ENCODE assay signal across 21 cellular contexts in genomic region chr2:71074893-71075292, GRCh38. TPM values are rescaled to one million over a fixed set of nuclear protein-coding genes. Genes with fewer than 3 reads are reported as not detected.
A peak's percentile ranks its signal among the peaks of the same experiment; 100 is the strongest.
DNase-seq lines count a peak whose midpoint lies in the region; ATAC-seq and TF ChIP-seq lines count a peak whose summit lies in the region.
"Had no signal": no experiment of that assay in that cellular context is flagged by ENCODE, and none has a peak within 500 bp of the region (broad histone marks: within the 10 kb centered on the region; RNA-seq: fewer than 3 reads in every experiment).

No MANE protein-coding gene starts in this region.

- H3K36me3 ChIP-seq in sigmoid colon = peaks cover 6 to 85% (median 39%) of the 10 kb centered on the region in 4 donors

- no peak for DNase-seq in CD14-positive monocyte (ENCODE audit: low spot score)
- no peak for DNase-seq in T-helper 17 cell
- peak; percentile 3 for DNase-seq in sigmoid colon
- no peak for DNase-seq in glomerular visceral epithelial cell (ENCODE audit: extremely low spot score)
- no peak for DNase-seq in germinal center (ENCODE audit: low spot score)
- DNase-seq: 8988T; CD4-positive, alpha-beta T cell; CD8-positive, alpha-beta memory T cell; DMS 273 treated with DMSO at 0.1 percent for 48 hours; DMS79; EL; GDM1; GM23248; H7; HCEC 1CT had no signal

- no peak overlapping the region for H3K4me3 ChIP-seq in sigmoid colon
- H3K4me3 ChIP-seq: A549, BLaER1, GM12878, GM23248 had no signal

- no peak overlapping the region for H3K27ac ChIP-seq in sigmoid colon
- H3K27ac ChIP-seq: A549, BLaER1, C4-2B, GM23248 had no signal

- WGBS in sigmoid colon, 2 donors = 94% methylated on average over 2 of the region's 2 CpGs

- peaks cover 0 to 3% (median 0%) of the 10 kb centered on the region in 7 donors for H3K9me3 Mint-ChIP-seq in CD14-positive monocyte
- H3K9me3 Mint-ChIP-seq in dendritic cell treated with granulocyte-macrophage colony-stimulating factor and Interleukin-4, amounts not matched to agents 40 ng/mL and 50 ng/mL, for 4 days = no peaks in the 10 kb centered on the region
- H3K9me3 Mint-ChIP-seq: CD4-positive, alpha-beta T cell; CD8-positive, alpha-beta memory T cell had no signal

- H3K4me3 Mint-ChIP-seq in CD14-positive monocyte = no peak overlapping the region
- H3K4me3 Mint-ChIP-seq in T-helper 17 cell = no peak overlapping the region
- no peak overlapping the region for H3K4me3 Mint-ChIP-seq in dendritic cell treated with granulocyte-macrophage colony-stimulating factor and Interleukin-4, amounts not matched to agents 40 ng/mL and 50 ng/mL, for 4 days
- H3K4me3 Mint-ChIP-seq: CD4-positive, alpha-beta T cell; CD8-positive, alpha-beta memory T cell had no signal

- H3K4me1 ChIP-seq in sigmoid colon = peaks cover 0 to 21% (median 18%) of the 10 kb centered on the region in 4 donors

- TF ChIP-seq EP300 in sigmoid colon (IDR thresholded peaks at IDR 0.05) = no peak

- no peaks in the 10 kb centered on the region for H3K27me3 ChIP-seq in sigmoid colon
- H3K27me3 ChIP-seq: BLaER1 had no signal

- TF ChIP-seq CTCF in CD14-positive monocyte (IDR thresholded peaks at IDR 0.05) (no peak), sigmoid colon (IDR thresholded peaks at IDR 0.05) (no peak)

- H3K27ac Mint-ChIP-seq in CD14-positive monocyte (peak overlapping the region in 6 of 7 donors; percentile 7 to 100 (median 95)), T-helper 17 cell (peak overlapping the region; percentile 98)
- peak overlapping the region; percentile 96 for H3K27ac Mint-ChIP-seq in dendritic cell treated with granulocyte-macrophage colony-stimulating factor and Interleukin-4, amounts not matched to agents 40 ng/mL and 50 ng/mL, for 4 days

- intact Hi-C loops in CD14-positive monocyte (cut with micrococcal nuclease) (loop anchor here in 1 of 2 donors (5.0 kb wide), 1 partner anchor 57 kb away; the partner anchor contains the start of genes MCEE and MPHOSPH10), sigmoid colon (cut with DNase I) (no loop called here)
- intact Hi-C loops in dendritic cell treated with granulocyte-macrophage colony-stimulating factor and Interleukin-4, amounts not matched to agents 40 ng/mL and 50 ng/mL, for 4 days (cut with micrococcal nuclease) = loop anchor here (5.0 kb wide), 2 partner anchors 53 to 88 kb away; no protein-coding TSS in a partner anchor

- ATAC-seq in T-helper 17 cell = no peak
- no peak for ATAC-seq in GM18867 (IDR thresholded peaks at IDR 0.05; ENCODE audit: unreplicated experiment)
- ATAC-seq: A549, GM12878 had no signal

- TF ChIP-seq POLR2A in sigmoid colon (IDR thresholded peaks at IDR 0.05) = no peak

- H3K9me3 ChIP-seq in T-helper 17 cell (ENCODE audit: control insufficient read depth, low read length, poor library complexity, severe bottlenecking) (no peaks in the 10 kb centered on the region), sigmoid colon (no peaks in the 10 kb centered on the region)
- H3K9me3 ChIP-seq: A549, BLaER1 had no signal

- H3K36me3 Mint-ChIP-seq in CD14-positive monocyte = peaks cover 85 to 91% of the 10 kb centered on the region in 2 donors
- peaks cover 18% of the 10 kb centered on the region for H3K36me3 Mint-ChIP-seq in T-helper 17 cell (ENCODE audit: low read depth)
- peaks cover 99% of the 10 kb centered on the region for H3K36me3 Mint-ChIP-seq in dendritic cell treated with granulocyte-macrophage colony-stimulating factor and Interleukin-4, amounts not matched to agents 40 ng/mL and 50 ng/mL, for 4 days (ENCODE audit: low read depth)

- H3K27me3 Mint-ChIP-seq in CD14-positive monocyte (ENCODE audit: low read depth in 3 of 3) (no peaks in the 10 kb centered on the region), T-helper 17 cell (no peaks in the 10 kb centered on the region)
- no peaks in the 10 kb centered on the region for H3K27me3 Mint-ChIP-seq in dendritic cell treated with granulocyte-macrophage colony-stimulating factor and Interleukin-4, amounts not matched to agents 40 ng/mL and 50 ng/mL, for 4 days
- H3K27me3 Mint-ChIP-seq: CD4-positive, alpha-beta T cell; CD8-positive, alpha-beta memory T cell had no signal

- H3K4me1 Mint-ChIP-seq in CD14-positive monocyte = peaks cover 92% of the 10 kb centered on the region
- H3K4me1 Mint-ChIP-seq in T-helper 17 cell = peaks cover 42% of the 10 kb centered on the region
- H3K4me1 Mint-ChIP-seq in dendritic cell treated with granulocyte-macrophage colony-stimulating factor and Interleukin-4, amounts not matched to agents 40 ng/mL and 50 ng/mL, for 4 days (ENCODE audit: low read depth) = peaks cover 88% of the 10 kb centered on the region

RNA-seq across cellular contexts. Expression of gene NAGK, which starts 6.4 kb away (rescaled TPM):
- 100 to 1,000 TPM; 546 to 690 TPM for polyA plus RNA-seq in CD14-positive monocyte
- 100 to 1,000 TPM in 1 of 2 donors, 10 to 100 TPM in 1; 75.0 to 102 TPM for total RNA-seq in T-helper 17 cell
- 10 to 100 TPM; 36.3 to 73.2 (median 64.2) TPM for total RNA-seq in sigmoid colon
- 10 to 100 TPM; 60.0 to 93.1 (median 86.5) TPM for polyA plus RNA-seq in sigmoid colon

RNA-seq across cellular contexts. Expression of gene MCEE, which starts 55.1 kb away (rescaled TPM):
- polyA plus RNA-seq in CD14-positive monocyte (10 to 100 TPM; 24.7 to 29.0 TPM), sigmoid colon (10 to 100 TPM; 14.6 to 46.2 (median 43.2) TPM)
- total RNA-seq in T-helper 17 cell (10 to 100 TPM in 1 of 2 donors, 1 to 10 TPM in 1; 9.6 to 11.3 TPM), sigmoid colon (10 to 100 TPM in 3 of 4 donors, 1 to 10 TPM in 1; 8.1 to 23.5 (median 15.5) TPM)

RNA-seq across cellular contexts. Expression of gene MPHOSPH10, which starts 55.5 kb away (rescaled TPM):
- polyA plus RNA-seq in CD14-positive monocyte (1 to 10 TPM; 5.6 to 9.9 TPM), sigmoid colon (10 to 100 TPM; 11.1 to 19.4 (median 15.0) TPM)
- total RNA-seq in T-helper 17 cell (10 to 100 TPM; 28.3 to 42.3 TPM), sigmoid colon (10 to 100 TPM; 21.0 to 27.1 (median 24.0) TPM)
